ENCODE assay signal across 8 cellular contexts in the genomic region with DNA sequence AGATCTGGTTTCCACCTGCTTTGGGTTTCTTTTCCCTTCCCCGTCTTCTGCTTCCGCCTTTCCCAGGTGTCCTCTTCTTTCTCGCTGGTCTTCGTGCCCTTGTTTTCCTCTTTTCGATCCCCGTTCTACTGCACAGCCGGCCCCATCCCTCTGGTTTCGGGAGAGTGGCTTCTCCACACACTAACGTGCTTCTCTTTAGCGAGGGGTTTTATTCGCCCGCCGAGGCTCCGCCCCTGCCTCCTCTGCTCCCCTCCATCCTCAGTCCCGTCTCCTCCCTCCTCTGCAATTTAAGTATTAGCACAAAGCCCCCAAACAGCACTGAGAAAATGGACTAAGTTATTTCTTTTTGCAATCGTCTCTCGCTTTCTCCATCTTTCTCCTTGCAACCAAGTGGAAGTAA. TPM values are rescaled to one million over a fixed set of nuclear protein-coding genes. Genes with fewer than 3 reads are reported as not detected.
DNase-seq lines count a peak whose midpoint lies in the region; ATAC-seq and TF ChIP-seq lines count a peak whose summit lies in the region.

A gene (minus strand): TSS at position 182 of the 400 bp plus-strand sequence. CDS start 746 bp downstream, outside the sequence.

- no peaks in the 10 kb centered on the region for H3K4me1 Mint-ChIP-seq in activated T-helper 1 cell treated with anti-CD3 and anti-CD28 coated beads, Interleukin-12 subunit alpha, Interleukin-12 subunit beta, Interleukin-2, Interleukin-4 antibody, amounts not matched to agents 30 ng/mL and 10 ng/mL and 1 ng/mL, durations not matched to agents 14 hours and 24 hours and 36 hours (ENCODE audit: low read depth)

- peak in 1 of 2 donors; percentile 44 for TF ChIP-seq POLR2A in suprapubic skin (IDR thresholded peaks at IDR 0.05)

- no peak within 1 kb of the TSS for H3K4me3 Mint-ChIP-seq in activated T-helper 1 cell treated with anti-CD3 and anti-CD28 coated beads, Interleukin-12 subunit alpha, Interleukin-12 subunit beta, Interleukin-2, Interleukin-4 antibody, amounts not matched to agents 30 ng/mL and 10 ng/mL and 1 ng/mL, durations not matched to agents 14 hours and 24 hours and 36 hours

- H3K27ac Mint-ChIP-seq in activated T-helper 1 cell treated with anti-CD3 and anti-CD28 coated beads, Interleukin-12 subunit alpha, Interleukin-12 subunit beta, Interleukin-2, Interleukin-4 antibody, amounts not matched to agents 30 ng/mL and 10 ng/mL and 1 ng/mL, durations not matched to agents 14 hours and 24 hours and 36 hours = no peak within 1 kb of the TSS

- TF ChIP-seq EP300 in suprapubic skin (IDR thresholded peaks at IDR 0.05) = no peak

- H3K27ac ChIP-seq in suprapubic skin = no peak within 1 kb of the TSS

- no peaks in the 10 kb centered on the region for H3K36me3 Mint-ChIP-seq in activated T-helper 1 cell treated with anti-CD3 and anti-CD28 coated beads, Interleukin-12 subunit alpha, Interleukin-12 subunit beta, Interleukin-2, Interleukin-4 antibody, amounts not matched to agents 30 ng/mL and 10 ng/mL and 1 ng/mL, durations not matched to agents 14 hours and 24 hours and 36 hours (ENCODE audit: low read depth)

- peaks cover 31% of the 10 kb centered on the region for H3K27me3 Mint-ChIP-seq in activated T-helper 1 cell treated with anti-CD3 and anti-CD28 coated beads, Interleukin-12 subunit alpha, Interleukin-12 subunit beta, Interleukin-2, Interleukin-4 antibody, amounts not matched to agents 30 ng/mL and 10 ng/mL and 1 ng/mL, durations not matched to agents 14 hours and 24 hours and 36 hours (ENCODE audit: insufficient read depth)

- H3K4me3 ChIP-seq in endocrine pancreas (ENCODE audit: control insufficient read depth, insufficient read depth, low read length) (peak within 1 kb of the TSS; percentile 94), suprapubic skin (peak within 1 kb of the TSS; percentile 56)

- H3K27me3 ChIP-seq in endocrine pancreas (ENCODE audit: control insufficient read depth, insufficient read depth, low read length) (no peaks in the 10 kb centered on the region), suprapubic skin (peaks cover 4% of the 10 kb centered on the region)

- no peak for TF ChIP-seq CTCF in suprapubic skin (IDR thresholded peaks at IDR 0.05)

- WGBS in suprapubic skin = 1% methylated on average over 17 of the region's 17 CpGs

- no peak for ATAC-seq in GM18867 (IDR thresholded peaks at IDR 0.05; ENCODE audit: unreplicated experiment)
- ATAC-seq in GM19351 (IDR thresholded peaks at IDR 0.05; ENCODE audit: unreplicated experiment) = no peak

- no peaks in the 10 kb centered on the region for H3K9me3 ChIP-seq in endocrine pancreas (ENCODE audit: control insufficient read depth, low read length)
- no peaks in the 10 kb centered on the region for H3K9me3 ChIP-seq in suprapubic skin

- DNase-seq in activated T-helper 1 cell treated with Interleukin-2 at 50 U/mL for 16 hours (ENCODE audit: low read depth) (peak; percentile 4), mesenteric fat pad (ENCODE audit: low spot score) (no peak), suprapubic skin (ENCODE audit: low spot score in 2 of 2) (peak; percentile 77 to 82)
- DNase-seq in activated T-helper 1 cell treated with anti-CD3 and anti-CD28 coated beads, Interleukin-12 subunit alpha, Interleukin-12 subunit beta, Interleukin-2, Interleukin-4 antibody, amounts not matched to agents 30 ng/mL and 10 ng/mL and 1 ng/mL, durations not matched to agents 14 hours and 24 hours and 36 hours (ENCODE audit: low spot score) = no peak
- DNase-seq in activated CD4-positive, alpha-beta T cell treated with anti-CD3 and anti-CD28 coated beads for 1 hour = peak; percentile 16

- H3K9me3 Mint-ChIP-seq in activated T-helper 1 cell treated with anti-CD3 and anti-CD28 coated beads, Interleukin-12 subunit alpha, Interleukin-12 subunit beta, Interleukin-2, Interleukin-4 antibody, amounts not matched to agents 30 ng/mL and 10 ng/mL and 1 ng/mL, durations not matched to agents 14 hours and 24 hours and 36 hours = no peaks in the 10 kb centered on the region

- intact Hi-C loops in activated T-helper 1 cell treated with anti-CD3 and anti-CD28 coated beads, Interleukin-12 subunit alpha, Interleukin-12 subunit beta, Interleukin-2, Interleukin-4 antibody, amounts not matched to agents 30 ng/mL and 10 ng/mL and 1 ng/mL, durations not matched to agents 14 hours and 24 hours and 36 hours (cut with micrococcal nuclease) = loop anchor here (10.0 kb wide), 1 partner anchor 189 kb away; no protein-coding TSS in a partner anchor

- no peaks in the 10 kb centered on the region for H3K36me3 ChIP-seq in endocrine pancreas (ENCODE audit: control insufficient read depth, insufficient read depth, low read length)
- H3K36me3 ChIP-seq in suprapubic skin = no peaks in the 10 kb centered on the region

- H3K4me1 ChIP-seq in endocrine pancreas (ENCODE audit: control insufficient read depth, insufficient read depth, low read length) = peaks cover 5% of the 10 kb centered on the region
- peaks cover 28% of the 10 kb centered on the region for H3K4me1 ChIP-seq in suprapubic skin

- H3K9ac ChIP-seq in endocrine pancreas (ENCODE audit: control insufficient read depth, insufficient read depth, low read length) = peak within 1 kb of the TSS; percentile 93

RNA-seq across cellular contexts. Expression of the gene that starts here (rescaled TPM):
- total RNA-seq in activated T-helper 1 cell treated with anti-CD3 and anti-CD28 coated beads, Interleukin-12 subunit alpha, Interleukin-12 subunit beta, Interleukin-2, Interleukin-4 antibody, amounts not matched to agents 30 ng/mL and 10 ng/mL and 1 ng/mL, durations not matched to agents 14 hours and 24 hours and 36 hours = not detected in 2 replicates
- total RNA-seq in mesenteric fat pad (33.4 TPM), suprapubic skin (10 to 100 TPM; 45.2 to 67.7 (median 53.2) TPM)

Comparison
In these comparisons a context has a peak if more than half of its experiments do, and no peak if none do; other contexts are left out.
1. RNA of the gene that starts here (total RNA-seq): 45.2 to 67.7 TPM in suprapubic skin and 33.4 TPM in mesenteric fat pad (single experiment); not detected in activated T-helper 1 cell treated with anti-CD3 and anti-CD28 coated beads, Interleukin-12 subunit alpha, Interleukin-12 subunit beta, Interleukin-2, Interleukin-4 antibody, amounts not matched to agents 30 ng/mL and 10 ng/mL and 1 ng/mL, durations not matched to agents 14 hours and 24 hours and 36 hours; every median in the first group is over 10 times any median in the second.
2. DNase-seq: peak in activated T-helper 1 cell treated with Interleukin-2 at 50 U/mL for 16 hours (single experiment), activated CD4-positive, alpha-beta T cell treated with anti-CD3 and anti-CD28 coated beads for 1 hour (single experiment) and suprapubic skin (2 of 2); none in activated T-helper 1 cell treated with anti-CD3 and anti-CD28 coated beads, Interleukin-12 subunit alpha, Interleukin-12 subunit beta, Interleukin-2, Interleukin-4 antibody, amounts not matched to agents 30 ng/mL and 10 ng/mL and 1 ng/mL, durations not matched to agents 14 hours and 24 hours and 36 hours (single experiment) and mesenteric fat pad (single experiment).